11 cellular contexts compared by ENCODE assay signal in genomic region chr1:40067023-40067422, GRCh38. TPM values are rescaled to one million over a fixed set of nuclear protein-coding genes. Genes with fewer than 3 reads are reported as not detected.
DNase-seq lines count a peak whose midpoint lies in the region; ATAC-seq and TF ChIP-seq lines count a peak whose summit lies in the region.
"Had no signal": no experiment of that assay in that cellular context is flagged by ENCODE, and none has a peak within 500 bp of the region (broad histone marks: within the 10 kb centered on the region; RNA-seq: fewer than 3 reads in every experiment).

No MANE protein-coding gene starts in this region.

- H3K4me1 ChIP-seq in BLaER1 treated with 17β-estradiol and CSF1 and Interleukin-3, amounts not matched to agents 10 nM and 100 nM: peaks cover 55 to 100% (median 64%) of the 10 kb centered on the region in 10 experiments
- H3K4me1 ChIP-seq in upper lobe of right lung: peaks cover 19% of the 10 kb centered on the region
- H3K4me1 ChIP-seq: vagina had no signal

- peaks cover 38% of the 10 kb centered on the region for H3K4me1 Mint-ChIP-seq in memory B cell

- TF ChIP-seq CTCF in upper lobe of right lung (IDR thresholded peaks at IDR 0.05): no peak

- peaks cover 58 to 59% of the 10 kb centered on the region in 2 donors for H3K36me3 Mint-ChIP-seq in activated naive CD4-positive, alpha-beta T cell treated with anti-CD3 and anti-CD28 coated beads, Interleukin-2, amount 50 U/mL, for 72 hours
- peaks cover 56% of the 10 kb centered on the region for H3K36me3 Mint-ChIP-seq in memory B cell

- intact Hi-C loops in upper lobe of right lung (cut with DNase I): no loop called here

- H3K27me3 Mint-ChIP-seq in memory B cell: no peaks in the 10 kb centered on the region

- no peaks in the 10 kb centered on the region for H3K27me3 ChIP-seq in BLaER1 treated with 17β-estradiol and CSF1 and Interleukin-3, amounts not matched to agents 10 nM and 100 nM
- H3K27me3 ChIP-seq in upper lobe of right lung: no peaks in the 10 kb centered on the region
- H3K27me3 ChIP-seq: vagina had no signal

- H3K9me3 ChIP-seq in BLaER1 treated with 17β-estradiol and CSF1 and Interleukin-3, amounts not matched to agents 10 nM and 100 nM (replicated peaks in 1 of 11): peaks cover 0 to 3% (median 0%) of the 10 kb centered on the region in 11 experiments; a peak in 1 of 22 replicates
- H3K9me3 ChIP-seq in upper lobe of right lung: no peaks in the 10 kb centered on the region
- H3K9me3 ChIP-seq: vagina had no signal

- H3K4me2 ChIP-seq in BLaER1 treated with 17β-estradiol and CSF1 and Interleukin-3, amounts not matched to agents 10 nM and 100 nM: peak overlapping the region in 10 of 11 experiments; percentile 44 to 100 (median 68); a peak in 17 of 22 replicates

- peak overlapping the region; percentile 3 to 99 (median 96); a peak in 20 of 22 replicates for H3K27ac ChIP-seq in BLaER1 treated with 17β-estradiol and CSF1 and Interleukin-3, amounts not matched to agents 10 nM and 100 nM
- H3K27ac ChIP-seq in caudate nucleus (ENCODE audit: low read depth, low read length): no peak overlapping the region
- no peak overlapping the region for H3K27ac ChIP-seq in upper lobe of right lung
- H3K27ac ChIP-seq: vagina had no signal

- H3K9me3 Mint-ChIP-seq in activated naive CD4-positive, alpha-beta T cell treated with anti-CD3 and anti-CD28 coated beads, Interleukin-2, amount 50 U/mL, for 72 hours: no peaks in the 10 kb centered on the region
- no peaks in the 10 kb centered on the region for H3K9me3 Mint-ChIP-seq in memory B cell

- DNase-seq in HCEC 1CT (peak; percentile 39), memory B cell (ENCODE audit: low spot score in 2 of 2) (no peak), caudate nucleus (lab: John Stamatoyannopoulos, UW) (no peak), upper lobe of right lung (no peak), DMS79 treated with DMSO at 0.1 percent for 48 hours (lab: John Stamatoyannopoulos, UW) (no peak)
- DNase-seq in activated naive CD4-positive, alpha-beta T cell treated with anti-CD3 and anti-CD28 coated beads, Interleukin-2, amount 50 U/mL, for 72 hours (ENCODE audit: low spot score in 2 of 2): no peak
- DNase-seq: C1 segment of cervical spinal cord had no signal

- peak overlapping the region; percentile 83 to 89 for H3K27ac Mint-ChIP-seq in activated naive CD4-positive, alpha-beta T cell treated with anti-CD3 and anti-CD28 coated beads, Interleukin-2, amount 50 U/mL, for 72 hours
- H3K27ac Mint-ChIP-seq in memory B cell: peak overlapping the region; percentile 81

- H4K20me1 ChIP-seq in BLaER1 treated with 17β-estradiol and CSF1 and Interleukin-3, amounts not matched to agents 10 nM and 100 nM: peaks cover 0 to 82% (median 0%) of the 10 kb centered on the region in 11 experiments; a peak in 4 of 22 replicates

- peak overlapping the region in 1 of 10 experiments; percentile 1; a peak in 2 of 20 replicates for H3K4me3 ChIP-seq in BLaER1 treated with 17β-estradiol and CSF1 and Interleukin-3, amounts not matched to agents 10 nM and 100 nM
- H3K4me3 ChIP-seq in upper lobe of right lung: no peak overlapping the region
- H3K4me3 ChIP-seq: skin epidermis, vagina had no signal

- peak in 1 of 2 donors; percentile 74 for ATAC-seq in activated naive CD4-positive, alpha-beta T cell treated with anti-CD3 and anti-CD28 coated beads, Interleukin-2, amount 50 U/mL, for 72 hours
- ATAC-seq in memory B cell (ENCODE audit: low read depth) (no peak), upper lobe of right lung (no peak), GM19397 (IDR thresholded peaks at IDR 0.05; ENCODE audit: unreplicated experiment) (no peak)

- peaks cover 94 to 98% (median 97%) of the 10 kb centered on the region in 11 experiments for H3K36me3 ChIP-seq in BLaER1 treated with 17β-estradiol and CSF1 and Interleukin-3, amounts not matched to agents 10 nM and 100 nM
- H3K36me3 ChIP-seq in upper lobe of right lung: peaks cover 99% of the 10 kb centered on the region

- peak overlapping the region in 1 of 11 experiments; percentile 6; a peak in 3 of 22 replicates for H3K9ac ChIP-seq in BLaER1 treated with 17β-estradiol and CSF1 and Interleukin-3, amounts not matched to agents 10 nM and 100 nM

- no peak overlapping the region for H3K4me3 Mint-ChIP-seq in memory B cell

RNA-seq across cellular contexts. Expression of gene CAP1, which starts 26.5 kb away (rescaled TPM):
- total RNA-seq in activated naive CD4-positive, alpha-beta T cell treated with anti-CD3 and anti-CD28 coated beads, Interleukin-2, amount 50 U/mL, for 72 hours: 100 to 1,000 TPM; 578 to 634 TPM
- 373 TPM for total RNA-seq in upper lobe of right lung

RNA-seq across cellular contexts. Expression of gene PPT1, which starts 30.0 kb away (rescaled TPM):
- 10 to 100 TPM; 81.8 to 84.1 TPM for total RNA-seq in activated naive CD4-positive, alpha-beta T cell treated with anti-CD3 and anti-CD28 coated beads, Interleukin-2, amount 50 U/mL, for 72 hours
- total RNA-seq in upper lobe of right lung: 166 TPM

Comparison
In these comparisons a context has a peak if more than half of its experiments do, and no peak if none do; other contexts are left out.
1. H3K27ac ChIP-seq: peak in BLaER1 treated with 17β-estradiol and CSF1 and Interleukin-3, amounts not matched to agents 10 nM and 100 nM (11 of 11); none in caudate nucleus (single experiment) and upper lobe of right lung (single experiment).